ENCODE assay signal across 1 cellular context in genomic region chr12:90729741-90730140, GRCh38.
TF ChIP-seq lines count a peak whose summit lies in the region.

No MANE protein-coding gene starts in this region.

TF ChIP-seq in IMR-90, 13 proteins besides CTCF, POLR2A, EP300 and RAD21 (continued from another document):
- TF ChIP-seq SMC3 (IDR thresholded peaks at IDR 0.05; ENCODE audit: low read depth, low read length), result no peak
- no peak for TF ChIP-seq ELK1 (IDR thresholded peaks at IDR 0.05; ENCODE audit: borderline replicate concordance, low read depth, low read length)
- no peak for TF ChIP-seq MXI1 (IDR thresholded peaks at IDR 0.05; ENCODE audit: borderline replicate concordance, low read depth, low read length)
- TF ChIP-seq CHD1 (IDR thresholded peaks at IDR 0.05; ENCODE audit: low read depth, low read length), result no peak
- no peak for TF ChIP-seq CEBPB (IDR thresholded peaks at IDR 0.05; ENCODE audit: low read depth, low read length)
